ENCODE assay signal across 11 cellular contexts in the genomic region with DNA sequence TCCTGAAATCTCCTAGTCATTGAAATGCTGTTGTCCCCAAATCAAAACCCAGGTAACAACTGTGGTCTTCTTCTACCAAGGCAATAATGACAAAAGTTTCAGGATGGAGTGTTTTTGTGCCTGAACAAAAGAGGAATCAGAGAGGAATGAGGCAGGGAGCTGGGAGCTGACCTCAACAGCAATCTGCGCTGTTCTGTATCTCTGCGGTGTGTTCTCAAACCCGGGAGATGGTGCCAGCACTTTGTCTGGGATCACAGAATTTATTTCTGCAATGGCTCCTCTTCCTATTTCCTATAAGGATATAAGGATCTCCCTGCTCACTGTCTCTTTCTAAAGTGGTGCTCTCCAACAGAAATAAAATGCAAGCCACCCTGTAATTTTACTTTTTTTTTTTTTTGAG. TPM values are rescaled to one million over a fixed set of nuclear protein-coding genes. Genes with fewer than 3 reads are reported as not detected.
A peak's percentile ranks its signal among the peaks of the same experiment; 100 is the strongest.
DNase-seq lines count a peak whose midpoint lies in the region; ATAC-seq and TF ChIP-seq lines count a peak whose summit lies in the region.
"Had no signal": no experiment of that assay in that cellular context is flagged by ENCODE, and none has a peak within 500 bp of the region (broad histone marks: within the 10 kb centered on the region; RNA-seq: fewer than 3 reads in every experiment).

No MANE protein-coding gene starts in this region.

- H3K4me3 ChIP-seq in HUES48 (ENCODE audit: low read depth, low read length) (peak overlapping the region; percentile 67), mammary epithelial cell (replicated peaks in 1 of 3; ENCODE audit: insufficient read depth in 1 of 3, low read depth in 2 of 3, low read length in 3 of 3) (peak overlapping the region; percentile 48 to 60 (median 53)), lower lobe of right lung (peak overlapping the region; percentile 47), thoracic aorta (peak overlapping the region; percentile 76)

- H3K4me1 ChIP-seq in HUES48 (ENCODE audit: control insufficient read depth, insufficient read depth, low read length) (peaks cover 17% of the 10 kb centered on the region), mammary epithelial cell (ENCODE audit: insufficient read depth, low read length) (peaks cover 17% of the 10 kb centered on the region), lower lobe of right lung (peaks cover 12% of the 10 kb centered on the region), thoracic aorta (ENCODE audit: control insufficient read depth in 1 of 2, low read depth in 2 of 2) (peaks cover 19 to 50% of the 10 kb centered on the region in 2 donors)

- peaks cover 2% of the 10 kb centered on the region for H3K79me2 ChIP-seq in mammary epithelial cell (ENCODE audit: insufficient read depth, low read length)

- no peaks in the 10 kb centered on the region for H3K9me3 Mint-ChIP-seq in stimulated activated naive B cell treated with anti-CD40 and anti-IgM and Interleukin-4, amounts not matched to agents 10 μg/mL and 1 μg/mL and 100 μg/mL, for 72 hours

- BruUV-seq in mammary epithelial cell (replicated peaks; lab: Mats Ljungman, UMichigan): no TSS peak

- H3K4me3 Mint-ChIP-seq in stimulated activated naive B cell treated with anti-CD40 and anti-IgM and Interleukin-4, amounts not matched to agents 10 μg/mL and 1 μg/mL and 100 μg/mL, for 72 hours: peak overlapping the region in 1 of 2 donors; percentile 68

- no peaks in the 10 kb centered on the region for H3K36me3 Mint-ChIP-seq in stimulated activated naive B cell treated with anti-CD40 and anti-IgM and Interleukin-4, amounts not matched to agents 10 μg/mL and 1 μg/mL and 100 μg/mL, for 72 hours

- DNase-seq in mammary epithelial cell (no peak), lower lobe of right lung (no peak), thoracic aorta (ENCODE audit: low spot score) (no peak), NCI-H1436 (lab: John Stamatoyannopoulos, UW) (no peak)
- DNase-seq in stimulated activated naive B cell treated with anti-CD40 and anti-IgM and Interleukin-4, amounts not matched to agents 10 μg/mL and 1 μg/mL and 100 μg/mL, for 72 hours: no peak
- DNase-seq: GF-D8 had no signal

- peak overlapping the region; percentile 85 for H3K4me2 ChIP-seq in mammary epithelial cell (ENCODE audit: insufficient read depth, low read depth, low read length)

- H3K36me3 ChIP-seq in HUES48 (ENCODE audit: control insufficient read depth, insufficient read depth, low read length): no peaks in the 10 kb centered on the region
- H3K36me3 ChIP-seq in mammary epithelial cell (ENCODE audit: insufficient read depth, low read length): no peaks in the 10 kb centered on the region
- H3K36me3 ChIP-seq in lower lobe of right lung: no peaks in the 10 kb centered on the region
- H3K36me3 ChIP-seq in thoracic aorta: no peaks in the 10 kb centered on the region
- H3K36me3 ChIP-seq: pancreas had no signal

- H3K9ac ChIP-seq in HUES48 (ENCODE audit: low read depth, low read length) (no peak overlapping the region), mammary epithelial cell (ENCODE audit: insufficient read depth, low read length) (peak overlapping the region; percentile 69)

- CTCF ChIA-PET in mammary epithelial cell (lab: Charles Lee; ENCODE audit: low non-redundant PET): no interaction called here

- H3K27ac ChIP-seq in HUES48 (ENCODE audit: low read depth, low read length) (no peak overlapping the region), mammary epithelial cell (ENCODE audit: insufficient read depth, low read depth, low read length) (no peak overlapping the region), lower lobe of right lung (peak overlapping the region; percentile 57), thoracic aorta (peak overlapping the region; percentile 75 to 77)
- H3K27ac ChIP-seq: HL-60 had no signal

- TF ChIP-seq CTCF in mammary epithelial cell (conservative IDR thresholded peaks at IDR 0.05 in 1 of 2, IDR thresholded peaks at IDR 0.05 in 1 of 2; ENCODE audit: extremely low read depth in 1 of 2, insufficient read depth in 1 of 2, low read depth in 1 of 2, low read length in 2 of 2) (no peak), lower lobe of right lung (IDR thresholded peaks at IDR 0.05) (no peak), thoracic aorta (IDR thresholded peaks at IDR 0.05) (no peak)

- H2AFZ ChIP-seq in mammary epithelial cell (ENCODE audit: low read depth, low read length): peak overlapping the region; percentile 92

- ATAC-seq in lower lobe of right lung (no peak), thoracic aorta (ENCODE audit: insufficient number of reproducible peaks, low FRiP score, low read depth) (no peak), HG02840 (IDR thresholded peaks at IDR 0.05; ENCODE audit: low FRiP score, unreplicated experiment) (no peak), GM21381 (IDR thresholded peaks at IDR 0.05; ENCODE audit: unreplicated experiment) (no peak)
- ATAC-seq in stimulated activated naive B cell treated with anti-CD40 and anti-IgM and Interleukin-4, amounts not matched to agents 10 μg/mL and 1 μg/mL and 100 μg/mL, for 72 hours (replicated peaks): no peak

- in situ Hi-C loops in mammary epithelial cell (cut with MboI; ENCODE audit: low sequenced_read_pairs in 2 of 2): no loop called here

- no peaks in the 10 kb centered on the region for H4K20me1 ChIP-seq in mammary epithelial cell (ENCODE audit: insufficient read depth, low read length)

- intact Hi-C loops in mammary epithelial cell (cut with micrococcal nuclease): loop anchor here (10.0 kb wide), 1 partner anchor 154 kb away; no protein-coding TSS in a partner anchor
- intact Hi-C loops in lower lobe of right lung (cut with DNase I): no loop called here

- dilution Hi-C loops in mammary epithelial cell (cut with HindIII; ENCODE audit: low sequenced_read_pairs): no loop called here

- peaks cover 28 to 54% of the 10 kb centered on the region in 2 donors for H3K27me3 Mint-ChIP-seq in stimulated activated naive B cell treated with anti-CD40 and anti-IgM and Interleukin-4, amounts not matched to agents 10 μg/mL and 1 μg/mL and 100 μg/mL, for 72 hours

- H3K27ac Mint-ChIP-seq in stimulated activated naive B cell treated with anti-CD40 and anti-IgM and Interleukin-4, amounts not matched to agents 10 μg/mL and 1 μg/mL and 100 μg/mL, for 72 hours: no peak overlapping the region

- H3K27me3 ChIP-seq in HUES48 (ENCODE audit: control insufficient read depth, insufficient read depth, low read length): peaks cover 21% of the 10 kb centered on the region
- no peaks in the 10 kb centered on the region for H3K27me3 ChIP-seq in mammary epithelial cell (ENCODE audit: insufficient read depth, low read length)
- H3K27me3 ChIP-seq in lower lobe of right lung (ENCODE audit: low read depth): peaks cover 12% of the 10 kb centered on the region
- H3K27me3 ChIP-seq in thoracic aorta (replicated peaks; ENCODE audit: insufficient read depth): no peaks in the 10 kb centered on the region
- H3K27me3 ChIP-seq: pancreas had no signal

- H3K9me3 ChIP-seq in HUES48 (ENCODE audit: control insufficient read depth, insufficient read depth, low read length): no peaks in the 10 kb centered on the region
- no peaks in the 10 kb centered on the region for H3K9me3 ChIP-seq in mammary epithelial cell (replicated peaks; ENCODE audit: insufficient read depth, low read length)
- no peaks in the 10 kb centered on the region for H3K9me3 ChIP-seq in lower lobe of right lung
- no peaks in the 10 kb centered on the region for H3K9me3 ChIP-seq in thoracic aorta
- H3K9me3 ChIP-seq: pancreas had no signal

- peaks cover 2 to 7% of the 10 kb centered on the region in 2 donors for H3K4me1 Mint-ChIP-seq in stimulated activated naive B cell treated with anti-CD40 and anti-IgM and Interleukin-4, amounts not matched to agents 10 μg/mL and 1 μg/mL and 100 μg/mL, for 72 hours

- WGBS in mammary epithelial cell (ENCODE audit: low coverage, missing lambda C conversion rate): 5% methylated on average over 3 of the region's 3 CpGs

RNA-seq across cellular contexts. Expression of gene GLT8D2, which starts 0.4 kb away (rescaled TPM):
- total RNA-seq in mammary epithelial cell (10 to 100 TPM; 20.0 to 20.1 TPM), lower lobe of right lung (10.5 TPM), thoracic aorta (10 to 100 TPM; 30.4 to 45.2 TPM)
- polyA plus RNA-seq in mammary epithelial cell: 20.4 TPM
- polyA minus RNA-seq in mammary epithelial cell: 7.3 TPM

RNA-seq across cellular contexts. Expression of gene HCFC2, which starts 13.9 kb away (rescaled TPM):
- total RNA-seq in mammary epithelial cell (10 to 100 TPM; 11.2 to 17.0 TPM), lower lobe of right lung (18.5 TPM), thoracic aorta (10 to 100 TPM; 24.1 to 28.6 TPM)
- 4.6 TPM for polyA plus RNA-seq in mammary epithelial cell
- polyA minus RNA-seq in mammary epithelial cell: 7.2 TPM

Comparison
In these comparisons a context has a peak if more than half of its experiments do, and no peak if none do; other contexts are left out.
1. H3K27ac ChIP-seq: peak in lower lobe of right lung (single experiment) and thoracic aorta (2 of 2); none in HUES48 (single experiment) and mammary epithelial cell (single experiment).
2. Peak in every context shown above with its lines, with median percentiles within 50 percentile points of each other: H3K4me3 ChIP-seq.